ENCODE assay signal across 1 cellular context in genomic region chr19:1882786-1883692, GRCh38.
A peak's percentile ranks its signal among the peaks of the same experiment; 100 is the strongest.
TF ChIP-seq lines count a peak whose summit lies in the region.

No MANE protein-coding gene starts in this region.

TF ChIP-seq in GM12878, 131 proteins besides CTCF, POLR2A, EP300 and RAD21:
- TF ChIP-seq MLLT1 (IDR thresholded peaks at IDR 0.05) (peak; percentile 47; the same call in 1 of the 2 replicates), SRF (IDR thresholded peaks at IDR 0.05; ENCODE audit: low read depth in 2 of 2, low read length in 2 of 2) (no peak)
